In genomic region chr14:104774453-104775072, GRCh38 we compare ENCODE assay signal across 19 cellular contexts.
"Had no signal": no experiment of that assay in that cellular context is flagged by ENCODE, and none has a peak within 500 bp of the region (broad histone marks: within the 10 kb centered on the region; RNA-seq: fewer than 3 reads in every experiment).

No MANE protein-coding gene starts in this region.

- H3K4me3 ChIP-seq: cardiac muscle cell, esophagus squamous epithelium, transverse colon had no signal

- H3K9me3 Mint-ChIP-seq: immature natural killer cell had no signal

- H3K36me3 Mint-ChIP-seq: natural killer cell had no signal

- H3K27me3 Mint-ChIP-seq: activated CD4-positive, alpha-beta memory T cell treated with anti-CD3 and anti-CD28 coated beads for 36 hours; activated CD8-positive, alpha-beta memory T cell treated with anti-CD3 and anti-CD28 coated beads, Interleukin-2, amount 10 ng/mL, durations not matched to agents 7 days and 5 days; activated naive CD8-positive, alpha-beta T cell treated with anti-CD3 and anti-CD28 coated beads for 36 hours had no signal

- H3K27me3 ChIP-seq: cardiac muscle cell, esophagus squamous epithelium, neutrophil, transverse colon had no signal

- H3K4me1 Mint-ChIP-seq: activated CD8-positive, alpha-beta memory T cell treated with anti-CD3 and anti-CD28 coated beads, Interleukin-2, amount 10 ng/mL, durations not matched to agents 7 days and 5 days; immature natural killer cell had no signal

- DNase-seq: activated CD4-positive, alpha-beta memory T cell treated with anti-CD3 and anti-CD28 coated beads for 36 hours; activated CD4-positive, alpha-beta T cell treated with anti-CD3 and anti-CD28 coated beads for 4 hours; activated CD8-positive, alpha-beta memory T cell treated with anti-CD3 and anti-CD28 coated beads, Interleukin-2, amount 10 ng/mL, durations not matched to agents 7 days and 5 days; activated naive CD4-positive, alpha-beta T cell; activated naive CD8-positive, alpha-beta T cell treated with anti-CD3 and anti-CD28 coated beads for 36 hours; amniotic stem cell; dermis blood vessel endothelial cell; effector memory CD4-positive, alpha-beta T cell; esophagus squamous epithelium; immature natural killer cell; natural killer cell; retina; stimulated activated CD4-positive, alpha-beta T cell treated with anti-CD3 and anti-CD28 coated beads, Interleukin-2, amount 100 ng/mL, for 24 hours; stimulated activated naive CD8-positive, alpha-beta T cell treated with anti-CD3 and anti-CD28 coated beads, Interleukin-15, Interleukin-2, amounts not matched to agents 100 U/mL and 50 U/mL, for 24 hours; T-helper 2 cell; transverse colon had no signal

- H3K27ac ChIP-seq: neutrophil, transverse colon had no signal

- FAIRE-seq: endothelial cell of umbilical vein had no signal

- H3K4me1 ChIP-seq: transverse colon had no signal

- H3K9me3 ChIP-seq: esophagus squamous epithelium, neutrophil, transverse colon had no signal

- H3K27ac Mint-ChIP-seq: activated CD4-positive, alpha-beta memory T cell treated with anti-CD3 and anti-CD28 coated beads for 36 hours; activated CD8-positive, alpha-beta memory T cell treated with anti-CD3 and anti-CD28 coated beads, Interleukin-2, amount 10 ng/mL, durations not matched to agents 7 days and 5 days; activated naive CD8-positive, alpha-beta T cell treated with anti-CD3 and anti-CD28 coated beads for 36 hours; natural killer cell had no signal

- ATAC-seq: activated CD8-positive, alpha-beta memory T cell treated with anti-CD3 and anti-CD28 coated beads, Interleukin-2, amount 10 ng/mL, durations not matched to agents 7 days and 5 days; stimulated activated naive CD8-positive, alpha-beta T cell treated with anti-CD3 and anti-CD28 coated beads, Interleukin-15, Interleukin-2, amounts not matched to agents 100 U/mL and 50 U/mL, for 24 hours had no signal

- H3K4me3 Mint-ChIP-seq: activated CD4-positive, alpha-beta memory T cell treated with anti-CD3 and anti-CD28 coated beads for 36 hours; activated CD8-positive, alpha-beta memory T cell treated with anti-CD3 and anti-CD28 coated beads, Interleukin-2, amount 10 ng/mL, durations not matched to agents 7 days and 5 days; activated naive CD8-positive, alpha-beta T cell treated with anti-CD3 and anti-CD28 coated beads for 36 hours; immature natural killer cell; natural killer cell had no signal
